25 cellular contexts compared by ENCODE assay signal in genomic region chr10:121266370-121266769, GRCh38.
"Had no signal": no experiment of that assay in that cellular context is flagged by ENCODE, and none has a peak within 500 bp of the region (broad histone marks: within the 10 kb centered on the region; RNA-seq: fewer than 3 reads in every experiment).

No MANE protein-coding gene starts in this region.

- H2AFZ ChIP-seq: neural progenitor cell had no signal

- H3K9me3 ChIP-seq: heart left ventricle, neutrophil, right atrium auricular region, suprapubic skin, thoracic aorta, tibial artery, upper lobe of right lung, uterus had no signal

- H3K27me3 ChIP-seq: neural progenitor cell, right atrium auricular region, tibial artery, upper lobe of right lung, uterus had no signal

- H3K9ac ChIP-seq: neural progenitor cell had no signal

- H3K4me2 ChIP-seq: neural progenitor cell had no signal

- H3K4me3 ChIP-seq: heart left ventricle, lung, neural progenitor cell, right atrium auricular region, skin epidermis, suprapubic skin, thoracic aorta, tibial artery, upper lobe of right lung, uterus had no signal

- ATAC-seq: heart left ventricle, natural killer cell, sciatic nerve had no signal

- H3K27ac ChIP-seq: heart left ventricle, neural progenitor cell, neutrophil, right atrium auricular region, suprapubic skin, thoracic aorta, tibial artery, upper lobe of right lung, uterus had no signal

- DNase-seq: heart left ventricle; hypothalamus; islet precursor cell; mesendoderm; naive B cell; natural killer cell; nephron progenitor cell; occipital lobe; stimulated activated CD4-positive, alpha-beta T cell treated with anti-CD3 and anti-CD28 coated beads, Interleukin-12 subunit alpha, Interleukin-12 subunit beta, amount 100 ng/mL, for 4 hours; stimulated activated CD4-positive, alpha-beta T cell treated with anti-CD3 and anti-CD28 coated beads, Interleukin-15, amount 100 ng/mL, for 24 hours; stimulated activated CD4-positive, alpha-beta T cell treated with anti-CD3 and anti-CD28 coated beads, Interleukin-2, amount 100 ng/mL, for 24 hours; stimulated activated CD4-positive, alpha-beta T cell treated with anti-CD3 and anti-CD28 coated beads, Interleukin-4, amount 100 ng/mL, for 1 hour; stimulated activated naive CD4-positive, alpha-beta T cell; tibial artery; trophoblast cell; upper lobe of right lung; uterus had no signal

- H3K36me3 ChIP-seq: heart left ventricle, neural progenitor cell, neutrophil, right atrium auricular region, suprapubic skin, thoracic aorta, tibial artery, upper lobe of right lung, uterus had no signal

- H3K4me1 ChIP-seq: heart left ventricle, right atrium auricular region, upper lobe of right lung, uterus had no signal
